Comparison of ENCODE assay signal across 7 cellular contexts in the genomic region with DNA sequence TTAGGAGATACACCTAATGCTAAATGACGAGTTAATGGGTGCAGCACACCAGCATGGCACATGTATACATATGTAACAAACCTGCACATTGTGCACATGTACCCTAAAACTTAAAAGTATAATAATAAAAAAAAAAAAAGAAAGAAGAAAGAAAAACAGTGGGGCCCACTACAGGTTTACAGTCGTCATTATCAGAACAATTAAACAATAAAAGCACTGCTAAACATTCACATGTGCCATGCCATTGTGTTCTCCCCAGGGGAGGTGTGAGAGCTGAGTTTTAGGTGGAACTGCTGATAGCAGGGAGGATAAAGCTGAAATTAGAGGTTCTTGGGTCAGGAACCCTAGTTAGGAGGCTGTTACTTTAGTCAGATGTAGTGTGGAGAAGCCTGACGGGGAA.
A peak's percentile ranks its signal among the peaks of the same experiment; 100 is the strongest.
DNase-seq lines count a peak whose midpoint lies in the region; ATAC-seq, FAIRE-seq and TF ChIP-seq lines count a peak whose summit lies in the region.
"Not testable (repeated sequence)": the region's sequence is repeated elsewhere in the genome, so short reads cannot be mapped to it uniquely, and the experiment has no call there.

No MANE protein-coding gene starts in this region.

- POLR2A ChIA-PET in WTC11 (lab: Charles Lee) = not testable (repeated sequence)
- POLR2A ChIA-PET in H1 (lab: Charles Lee; ENCODE audit: partially characterized antibody) = interaction anchor here (0.6 kb wide), 1 partner anchor 15 kb away, joined by 4 read pairs; no protein-coding TSS in a partner anchor

- not testable (repeated sequence) for H4K8ac ChIP-seq in H1 (ENCODE audit: extremely low read depth, insufficient read depth, low read length)

- not testable (repeated sequence) for H4K20me1 ChIP-seq in Karpas-422 (ENCODE audit: insufficient read depth, low read depth, low read length); H1 (replicated peaks in 1 of 2; ENCODE audit: control insufficient read depth in 1 of 2, insufficient read depth in 2 of 2, low read length in 2 of 2)

- peaks cover 28% of the 10 kb centered on the region for H3K36me3 Mint-ChIP-seq in WTC11
- H3K36me3 Mint-ChIP-seq in activated T-helper 2 cell treated with anti-CD3 and anti-CD28 coated beads, Interferon-gamma antibody, Interleukin-2, Interleukin-4, amounts not matched to agents 10 μg/mL and 5 μg/mL and 100 μg/mL, durations not matched to agents 14 hours and 24 hours and 36 hours (ENCODE audit: low read depth) = peaks cover 26% of the 10 kb centered on the region

- TF ChIP-seq RAD21 in H1 (IDR thresholded peaks at IDR 0.05 in 1 of 2, conservative IDR thresholded peaks at IDR 0.05 in 1 of 2; ENCODE audit: low read depth in 2 of 2, low read length in 2 of 2) = not testable (repeated sequence)

- H3K4ac ChIP-seq in H1 (replicated peaks; ENCODE audit: insufficient read length, low read depth, low read length) = peak overlapping the region; percentile 79

- not testable (repeated sequence) for H2BK20ac ChIP-seq in H1 (ENCODE audit: low read length)

- 91% methylated on average over 2 of the region's 3 CpGs; no CpG with 5 or more reads in 1 of the 2 experiments for WGBS in H1 (ENCODE audit: extremely low coverage in 1 of 2, insufficient coverage in 1 of 2, insufficient read length in 1 of 2, insufficient replicate concordance in 2 of 2, low coverage in 1 of 2, low lambda C conversion rate in 2 of 2, missing lambda C conversion rate in 1 of 2), 2 experiments
- 64 to 92% (median 82%) methylated on average over 2 to 3 of the region's 3 CpGs for WGBS in spleen, 5 donors

- H3K9me2 ChIP-seq in Karpas-422 (replicated peaks; ENCODE audit: insufficient read depth, low read length) = not testable (repeated sequence)

- peaks cover 42% of the 10 kb centered on the region for H3K4me1 Mint-ChIP-seq in WTC11
- H3K4me1 Mint-ChIP-seq in activated T-helper 2 cell treated with anti-CD3 and anti-CD28 coated beads, Interferon-gamma antibody, Interleukin-2, Interleukin-4, amounts not matched to agents 10 μg/mL and 5 μg/mL and 100 μg/mL, durations not matched to agents 14 hours and 24 hours and 36 hours (ENCODE audit: low read depth) = peaks cover 59% of the 10 kb centered on the region

- H3K9me3 Mint-ChIP-seq in WTC11 = peaks cover 20% of the 10 kb centered on the region
- H3K9me3 Mint-ChIP-seq in activated T-helper 2 cell treated with anti-CD3 and anti-CD28 coated beads, Interferon-gamma antibody, Interleukin-2, Interleukin-4, amounts not matched to agents 10 μg/mL and 5 μg/mL and 100 μg/mL, durations not matched to agents 14 hours and 24 hours and 36 hours = not testable (repeated sequence)

- H3K79me1 ChIP-seq in H1 (ENCODE audit: low read depth, low read length) = not testable (repeated sequence)

- peaks cover 25% of the 10 kb centered on the region for H3K79me2 ChIP-seq in Karpas-422 (ENCODE audit: low read length)
- not testable (repeated sequence) for H3K79me2 ChIP-seq in H1 (ENCODE audit: control insufficient read depth in 1 of 2, insufficient read depth in 2 of 2, low read length in 2 of 2)

- FAIRE-seq in H1 (lab: Jason Lieb, UNC) = not testable (repeated sequence)

- H3K9ac ChIP-seq in Karpas-422 (ENCODE audit: low read length) = peak overlapping the region; percentile 69
- H3K9ac ChIP-seq in H1 (replicated peaks in 1 of 4; ENCODE audit: extremely low read depth in 1 of 4, low read depth in 3 of 4, low read length in 3 of 4) = not testable (repeated sequence)

- not testable (repeated sequence) for H4K5ac ChIP-seq in H1 (ENCODE audit: insufficient read length, low read depth, low read length)

- H3K4me3 Mint-ChIP-seq in WTC11; activated T-helper 2 cell treated with anti-CD3 and anti-CD28 coated beads, Interferon-gamma antibody, Interleukin-2, Interleukin-4, amounts not matched to agents 10 μg/mL and 5 μg/mL and 100 μg/mL, durations not matched to agents 14 hours and 24 hours and 36 hours (ENCODE audit: low read depth): not testable (repeated sequence)

- H2AK5ac ChIP-seq in H1 (ENCODE audit: low read depth, low read length) = not testable (repeated sequence)

- not testable (repeated sequence) for TF ChIP-seq CTCF in WTC11 (IDR thresholded peaks at IDR 0.05); H1 (IDR thresholded peaks at IDR 0.05; ENCODE audit: control extremely low read depth in 1 of 3, insufficient read depth in 1 of 3, low read depth in 1 of 3, low read length in 3 of 3); spleen (IDR thresholded peaks at IDR 0.05 in 8 of 11, conservative IDR thresholded peaks at IDR 0.05 in 3 of 11)

- H3K36me3 ChIP-seq in Karpas-422 (ENCODE audit: insufficient read depth, low read length) = not testable (repeated sequence)
- H3K36me3 ChIP-seq in H1 (ENCODE audit: control insufficient read depth in 2 of 4, insufficient read depth in 4 of 4, low read length in 3 of 4) = peaks cover 0 to 15% (median 4%) of the 10 kb centered on the region in 4 experiments; a peak in 2 of 8 replicates
- peaks cover 0 to 14% (median 0%) of the 10 kb centered on the region in 6 donors for H3K36me3 ChIP-seq in spleen

- TF ChIP-seq POLR2A in H1 (IDR thresholded peaks at IDR 0.05; ENCODE audit: control extremely low read depth in 1 of 2, low read depth in 2 of 2, low read length in 2 of 2); spleen (IDR thresholded peaks at IDR 0.05): not testable (repeated sequence)

- CTCF ChIA-PET in WTC11 (lab: Charles Lee) = interaction anchor here (1.2 kb wide), 1 partner anchor 19 kb away, joined by 3 read pairs; no protein-coding TSS in a partner anchor
- CTCF ChIA-PET in H1 (lab: Charles Lee; ENCODE audit: partially characterized antibody) = interaction anchor here (0.9 to 2.3 kb wide), 3 partner anchors 11 to 69 kb away, joined by 3 to 8 read pairs (median 3); no protein-coding TSS in a partner anchor

- H3K4me2 ChIP-seq in Karpas-422 (ENCODE audit: low read depth, low read length, poor library complexity, severe bottlenecking) = peak overlapping the region; percentile 68
- H3K4me2 ChIP-seq in H1 (ENCODE audit: insufficient read depth in 1 of 2, low read depth in 2 of 2, low read length in 2 of 2) = not testable (repeated sequence)

- not testable (repeated sequence) for H4K91ac ChIP-seq in H1 (replicated peaks; ENCODE audit: insufficient read length, low read length)

- not testable (repeated sequence) for H3K14ac ChIP-seq in H1 (ENCODE audit: insufficient read length)

- H2BK120ac ChIP-seq in H1 (replicated peaks; ENCODE audit: low read depth, low read length) = peak overlapping the region; percentile 58

- not testable (repeated sequence) for H3K9me3 ChIP-seq in Karpas-422 (ENCODE audit: low read length); H1 (ENCODE audit: insufficient read depth in 2 of 2, low read depth in 1 of 2, low read length in 1 of 2); spleen

- H3K23me2 ChIP-seq in H1 (ENCODE audit: low read depth, low read length) = not testable (repeated sequence)

- ATAC-seq in GM18868 (IDR thresholded peaks at IDR 0.05; ENCODE audit: unreplicated experiment) (peak; percentile 1), HG02852 (IDR thresholded peaks at IDR 0.05; ENCODE audit: unreplicated experiment) (peak; percentile 6)
- ATAC-seq in WTC11 = not testable (repeated sequence)

- peak overlapping the region; percentile 40; the same call in 1 of the 2 replicates for H2AFZ ChIP-seq in Karpas-422 (ENCODE audit: low read length)
- not testable (repeated sequence) for H2AFZ ChIP-seq in H1 (ENCODE audit: low read length)

- peaks cover 100% of the 10 kb centered on the region for H3K4me1 ChIP-seq in Karpas-422 (ENCODE audit: low read length)
- H3K4me1 ChIP-seq in H1 (replicated peaks in 1 of 4; ENCODE audit: control insufficient read depth in 3 of 4, insufficient read depth in 4 of 4, low read length in 3 of 4) = peaks cover 5 to 11% (median 11%) of the 10 kb centered on the region in 4 experiments; a peak in 6 of 7 replicates
- H3K4me1 ChIP-seq in spleen = peaks cover 0 to 45% (median 11%) of the 10 kb centered on the region in 6 donors

- H3K56ac ChIP-seq in H1 (replicated peaks; ENCODE audit: insufficient read length, low read depth, low read length) = not testable (repeated sequence)

- not testable (repeated sequence) for H3K23ac ChIP-seq in H1 (ENCODE audit: insufficient read length)

- not testable (repeated sequence) for H3K18ac ChIP-seq in H1 (ENCODE audit: extremely low read depth, low read length)

- not testable (repeated sequence) for DNase-seq in Karpas-422; WTC11 (ENCODE audit: low spot score); activated T-helper 2 cell treated with anti-CD3 and anti-CD28 coated beads, Interferon-gamma antibody, Interleukin-2, Interleukin-4, amounts not matched to agents 10 μg/mL and 5 μg/mL and 100 μg/mL, durations not matched to agents 14 hours and 24 hours and 36 hours (ENCODE audit: low spot score); H1 (ENCODE audit: low read depth in 1 of 2, low spot score in 2 of 2); spleen

- 0 out of 2 replicates have a peak overlapping the region, but pooled peaks have one; percentile 72 for H3K27ac Mint-ChIP-seq in WTC11
- peak overlapping the region; percentile 72 for H3K27ac Mint-ChIP-seq in activated T-helper 2 cell treated with anti-CD3 and anti-CD28 coated beads, Interferon-gamma antibody, Interleukin-2, Interleukin-4, amounts not matched to agents 10 μg/mL and 5 μg/mL and 100 μg/mL, durations not matched to agents 14 hours and 24 hours and 36 hours

- peak overlapping the region; percentile 98 for H3K27ac ChIP-seq in Karpas-422 (ENCODE audit: low read length)
- not testable (repeated sequence) for H3K27ac ChIP-seq in H1 (ENCODE audit: low read depth, low read length)
- H3K27ac ChIP-seq in spleen = peak overlapping the region in 7 of 8 donors; percentile 50 to 87 (median 75)

- H3K27me3 ChIP-seq in Karpas-422 (ENCODE audit: low read length); H1 (replicated peaks in 1 of 4; ENCODE audit: control insufficient read depth in 3 of 4, extremely low read depth in 1 of 4, insufficient read depth in 3 of 4, low read length in 3 of 4); spleen (replicated peaks in 1 of 7): not testable (repeated sequence)

- not testable (repeated sequence) for H2BK12ac ChIP-seq in H1 (ENCODE audit: low read depth, low read length)

- intact Hi-C loops in activated T-helper 2 cell treated with anti-CD3 and anti-CD28 coated beads, Interferon-gamma antibody, Interleukin-2, Interleukin-4, amounts not matched to agents 10 μg/mL and 5 μg/mL and 100 μg/mL, durations not matched to agents 14 hours and 24 hours and 36 hours (cut with micrococcal nuclease); spleen (cut with DNase I; ENCODE audit: low total_unique reads): not testable (repeated sequence)

- not testable (repeated sequence) for H2BK15ac ChIP-seq in H1 (ENCODE audit: low read length)

- TF ChIP-seq EP300 in H1 (IDR thresholded peaks at IDR 0.05; ENCODE audit: borderline replicate concordance in 1 of 2, low read depth in 2 of 2, low read length in 2 of 2) = not testable (repeated sequence)

- H3K4me3 ChIP-seq in Karpas-422 (ENCODE audit: low read length) (peak overlapping the region; percentile 47; the same call in 1 of the 2 replicates), spleen (peak overlapping the region in 1 of 8 donors; percentile 45)
- not testable (repeated sequence) for H3K4me3 ChIP-seq in H1 (ENCODE audit: extremely low read depth in 1 of 4, insufficient read depth in 2 of 4, low read depth in 3 of 4, low read length in 4 of 4)

- H3K27me3 Mint-ChIP-seq in WTC11 (ENCODE audit: low read depth); activated T-helper 2 cell treated with anti-CD3 and anti-CD28 coated beads, Interferon-gamma antibody, Interleukin-2, Interleukin-4, amounts not matched to agents 10 μg/mL and 5 μg/mL and 100 μg/mL, durations not matched to agents 14 hours and 24 hours and 36 hours (ENCODE audit: low read depth): not testable (repeated sequence)

- H2BK5ac ChIP-seq in H1 (ENCODE audit: low read depth, low read length) = not testable (repeated sequence)
